Comparison of ENCODE assay signal across 8 cellular contexts in the genomic region with DNA sequence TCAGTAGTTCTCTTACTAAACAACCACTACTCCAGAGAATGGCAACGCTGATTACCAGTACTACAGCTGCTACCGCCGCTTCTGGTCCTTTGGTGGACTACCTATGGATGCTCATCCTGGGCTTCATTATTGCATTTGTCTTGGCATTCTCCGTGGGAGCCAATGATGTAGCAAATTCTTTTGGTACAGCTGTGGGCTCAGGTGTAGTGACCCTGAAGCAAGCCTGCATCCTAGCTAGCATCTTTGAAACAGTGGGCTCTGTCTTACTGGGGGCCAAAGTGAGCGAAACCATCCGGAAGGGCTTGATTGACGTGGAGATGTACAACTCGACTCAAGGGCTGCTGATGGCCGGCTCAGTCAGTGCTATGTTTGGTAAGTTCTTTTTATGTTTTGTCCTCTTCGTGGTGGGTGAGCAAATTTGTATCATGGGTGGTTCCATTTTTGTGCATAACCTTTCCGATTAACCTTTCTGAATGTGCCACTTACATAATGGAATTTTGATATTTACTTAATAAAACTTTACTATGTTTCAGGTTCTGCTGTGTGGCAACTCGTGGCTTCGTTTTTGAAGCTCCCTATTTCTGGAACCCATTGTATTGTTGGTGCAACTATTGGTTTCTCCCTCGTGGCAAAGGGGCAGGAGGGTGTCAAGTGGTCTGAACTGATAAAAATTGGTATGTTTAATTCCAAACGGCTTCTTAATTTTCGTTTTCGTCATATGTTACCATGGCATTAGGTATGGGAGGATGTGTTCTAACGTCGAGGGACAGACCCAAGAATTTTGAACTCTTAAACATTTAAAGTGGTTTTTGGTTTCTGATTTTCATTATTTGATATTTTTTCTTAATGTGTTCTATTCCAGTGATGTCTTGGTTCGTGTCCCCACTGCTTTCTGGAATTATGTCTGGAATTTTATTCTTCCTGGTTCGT. TPM values are rescaled to one million over a fixed set of nuclear protein-coding genes. Genes with fewer than 3 reads are reported as not detected.
A peak's percentile ranks its signal among the peaks of the same experiment; 100 is the strongest.
DNase-seq lines count a peak whose midpoint lies in the region; ATAC-seq, FAIRE-seq and TF ChIP-seq lines count a peak whose summit lies in the region.

No MANE protein-coding gene starts in this region.

- 44% methylated on average over 21 of the region's 21 CpGs for WGBS in hepatocyte (ENCODE audit: low lambda C conversion rate, missing lambda C conversion rate)
- 44 to 61% (median 52%) methylated on average over 21 of the region's 21 CpGs for WGBS in small intestine, 3 donors

- H3K36me3 Mint-ChIP-seq in CD14-positive monocyte (peaks cover 54 to 63% of the 10 kb centered on the region in 2 donors), HFFc6 (ENCODE audit: low read depth) (peaks cover 48% of the 10 kb centered on the region)

- peaks cover 66% of the 10 kb centered on the region for H3K4me1 Mint-ChIP-seq in CD14-positive monocyte
- H3K4me1 Mint-ChIP-seq in HFFc6 (ENCODE audit: low read depth), result peaks cover 79% of the 10 kb centered on the region

- peak overlapping the region; percentile 99 for H3K27ac ChIP-seq in WERI-Rb-1
- H3K27ac ChIP-seq in hepatocyte, result peak overlapping the region; percentile 97
- no peak overlapping the region for H3K27ac ChIP-seq in small intestine (ENCODE audit: low read depth in 1 of 2, low read length in 1 of 2)

- intact Hi-C loops in CD14-positive monocyte (cut with micrococcal nuclease), result loop anchor here (5.0 kb wide), 2 partner anchors 45 kb away; no protein-coding TSS in a partner anchor

- TF ChIP-seq CTCF in CD14-positive monocyte (IDR thresholded peaks at IDR 0.05) (no peak), HFFc6 (IDR thresholded peaks at IDR 0.05) (no peak), WERI-Rb-1 (IDR thresholded peaks at IDR 0.05; ENCODE audit: low read depth, low read length) (no peak), hepatocyte (IDR thresholded peaks at IDR 0.05; ENCODE audit: poor library complexity) (no peak)

- H3K27me3 Mint-ChIP-seq in CD14-positive monocyte (ENCODE audit: low read depth in 3 of 3) (peaks cover 0 to 2% (median 0%) of the 10 kb centered on the region in 3 donors), HFFc6 (ENCODE audit: insufficient read depth) (no peaks in the 10 kb centered on the region; the same call in 1 of the 2 replicates)

- H3K27me3 ChIP-seq in WERI-Rb-1 (ENCODE audit: insufficient read depth, low read depth, severe bottlenecking) (no peaks in the 10 kb centered on the region), hepatocyte (no peaks in the 10 kb centered on the region), small intestine (ENCODE audit: control insufficient read depth in 2 of 2, insufficient read depth in 2 of 2, low read length in 2 of 2) (no peaks in the 10 kb centered on the region)

- H3K9me3 Mint-ChIP-seq in CD14-positive monocyte (no peaks in the 10 kb centered on the region), HFFc6 (no peaks in the 10 kb centered on the region)

- peaks cover 59% of the 10 kb centered on the region for H3K36me3 ChIP-seq in WERI-Rb-1
- H3K36me3 ChIP-seq in hepatocyte (replicated peaks; ENCODE audit: insufficient read depth, low read depth), result no peaks in the 10 kb centered on the region
- H3K36me3 ChIP-seq in small intestine (ENCODE audit: control insufficient read depth in 2 of 2, insufficient read depth in 2 of 2, low read length in 2 of 2), result peaks cover 3 to 8% of the 10 kb centered on the region in 2 donors

- H3K79me2 ChIP-seq in hepatocyte, result peaks cover 49% of the 10 kb centered on the region

- H3K4me3 Mint-ChIP-seq in CD14-positive monocyte (peak overlapping the region; percentile 89 to 95), HFFc6 (peak overlapping the region; percentile 97)

- peaks cover 16% of the 10 kb centered on the region for H4K20me1 ChIP-seq in hepatocyte (ENCODE audit: insufficient read depth, poor library complexity, severe bottlenecking)

- no peak for DNase-seq in CD14-positive monocyte (ENCODE audit: low spot score)
- DNase-seq in HFFc6, result peak; percentile 21
- no peak for DNase-seq in WERI-Rb-1
- no peak for DNase-seq in hepatocyte (ENCODE audit: low spot score)
- DNase-seq in small intestine, result no peak
- DNase-seq in EL, result no peak

- H3K4me2 ChIP-seq in hepatocyte, result peak overlapping the region; percentile 80

- H3K9me3 ChIP-seq in WERI-Rb-1 (ENCODE audit: severe bottlenecking), result no peaks in the 10 kb centered on the region
- no peaks in the 10 kb centered on the region for H3K9me3 ChIP-seq in hepatocyte (ENCODE audit: low read depth)
- H3K9me3 ChIP-seq in small intestine (ENCODE audit: control insufficient read depth, low read depth), result no peaks in the 10 kb centered on the region

- peaks cover 17% of the 10 kb centered on the region for H3K4me1 ChIP-seq in hepatocyte (ENCODE audit: insufficient read depth)
- H3K4me1 ChIP-seq in small intestine (ENCODE audit: control insufficient read depth in 2 of 2, insufficient read depth in 1 of 2, low read depth in 1 of 2, low read length in 1 of 2), result peaks cover 0 to 18% of the 10 kb centered on the region in 2 donors

- no peak for FAIRE-seq in small intestine (lab: Jason Lieb, UNC)

- peak overlapping the region in 5 of 7 donors; percentile 68 to 86 (median 83) for H3K27ac Mint-ChIP-seq in CD14-positive monocyte
- peak overlapping the region; percentile 78 for H3K27ac Mint-ChIP-seq in HFFc6

- H3K4me3 ChIP-seq in WERI-Rb-1 (ENCODE audit: low read depth, low read length) (peak overlapping the region; percentile 95), hepatocyte (peak overlapping the region; percentile 66), small intestine (ENCODE audit: low read depth in 1 of 2, low read length in 2 of 2) (peak overlapping the region; percentile 90 to 92)

- peak overlapping the region; percentile 43 for H2AFZ ChIP-seq in hepatocyte

- ATAC-seq in HG03342 (IDR thresholded peaks at IDR 0.05; ENCODE audit: unreplicated experiment) (no peak), GM21619 (IDR thresholded peaks at IDR 0.05; ENCODE audit: unreplicated experiment) (no peak)

- no peaks in the 10 kb centered on the region for H3K9me2 ChIP-seq in hepatocyte (replicated peaks; ENCODE audit: insufficient read depth)

RNA-seq across cellular contexts. Expression of a gene that starts 1.3 kb away (rescaled TPM):
- polyA plus RNA-seq in CD14-positive monocyte (10 to 100 TPM; 16.1 to 36.3 TPM), hepatocyte (63.6 and 66.7 TPM in 2 replicates), small intestine (10 to 100 TPM; 14.8 to 26.7 (median 24.6) TPM)
- 100 to 1,000 TPM; 147 to 225 (median 195) TPM for total RNA-seq in HFFc6 (2021; fragmentation: NEBNext Ultra II Directional; extraction: Animal tissue kit (Norgen Biotek cat#: 25700))
- 106 and 135 TPM in 2 replicates for total RNA-seq in hepatocyte

Comparison
In these comparisons a context has a peak if more than half of its experiments do, and no peak if none do; other contexts are left out.
1. H3K27ac ChIP-seq: peak in WERI-Rb-1 (single experiment) and hepatocyte (single experiment); none in small intestine (0 of 2).
2. Peak in every context shown above with its lines, with median percentiles within 50 percentile points of each other: H3K4me3 ChIP-seq.